In the genomic region with DNA sequence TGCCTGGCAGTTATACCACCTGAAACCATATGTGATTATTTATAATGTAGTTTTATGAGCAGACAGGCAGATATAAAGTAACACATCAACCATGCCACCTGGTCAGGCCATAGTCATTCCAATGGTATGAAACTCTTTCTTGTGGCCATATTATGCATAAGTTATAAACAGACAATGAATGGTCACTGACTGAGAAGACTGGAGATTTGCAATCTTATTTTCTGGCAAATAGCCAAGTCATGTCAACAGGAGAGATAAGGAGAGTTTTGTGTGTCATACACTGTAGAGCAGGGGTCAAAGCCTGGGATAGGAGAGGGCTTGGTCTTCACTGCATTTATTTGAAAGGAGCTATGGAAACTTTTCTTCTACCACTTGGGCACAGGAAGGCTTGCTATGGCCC, we compare ENCODE assay signal across 15 cellular contexts. TPM values are rescaled to one million over a fixed set of nuclear protein-coding genes. Genes with fewer than 3 reads are reported as not detected.
DNase-seq lines count a peak whose midpoint lies in the region; FAIRE-seq and TF ChIP-seq lines count a peak whose summit lies in the region.
"Had no signal": no experiment of that assay in that cellular context is flagged by ENCODE, and none has a peak within 500 bp of the region (broad histone marks: within the 10 kb centered on the region; RNA-seq: fewer than 3 reads in every experiment).

No MANE protein-coding gene starts in this region.

- no peak overlapping the region for H3K4ac ChIP-seq in mesenchymal stem cell (ENCODE audit: low read depth in 1 of 2, low read length in 2 of 2)

- H3K27me3 ChIP-seq in SK-N-SH (ENCODE audit: insufficient read depth) (no peaks in the 10 kb centered on the region), mesenchymal stem cell (ENCODE audit: control insufficient read depth in 1 of 2, insufficient read depth in 1 of 2, low read length in 2 of 2) (no peaks in the 10 kb centered on the region)
- H3K27me3 ChIP-seq: breast epithelium had no signal

- no peak overlapping the region for H2BK120ac ChIP-seq in mesenchymal stem cell (ENCODE audit: low read depth, low read length)

- H2AK5ac ChIP-seq in mesenchymal stem cell (ENCODE audit: low read length, severe bottlenecking) = no peak overlapping the region

- TF ChIP-seq CTCF in SK-N-SH (IDR thresholded peaks at IDR 0.05) (no peak), fibroblast of pulmonary artery (IDR thresholded peaks at IDR 0.05; ENCODE audit: low read length, missing control alignments) (no peak)

- H3K36me3 ChIP-seq in SK-N-SH (replicated peaks in 1 of 2; ENCODE audit: control insufficient read depth in 1 of 2, insufficient read depth in 2 of 2, low read length in 1 of 2) (no peaks in the 10 kb centered on the region), mesenchymal stem cell (ENCODE audit: control insufficient read depth in 1 of 2, insufficient read depth in 2 of 2, low read depth in 1 of 2, low read length in 2 of 2) (no peaks in the 10 kb centered on the region)
- H3K36me3 ChIP-seq: breast epithelium had no signal

- no peaks in the 10 kb centered on the region for H3K9me3 ChIP-seq in SK-N-SH
- H3K9me3 ChIP-seq in mesenchymal stem cell (ENCODE audit: control insufficient read depth, low read length) = no peaks in the 10 kb centered on the region
- H3K9me3 ChIP-seq: breast epithelium had no signal

- H3K4me2 ChIP-seq in SK-N-SH (no peak overlapping the region), mesenchymal stem cell (ENCODE audit: low read length, poor library complexity, severe bottlenecking) (no peak overlapping the region)
- H3K4me2 ChIP-seq: GM23338 had no signal

- no peak overlapping the region for H2AFZ ChIP-seq in SK-N-SH (ENCODE audit: low read depth)
- no peak overlapping the region for H2AFZ ChIP-seq in mesenchymal stem cell (ENCODE audit: low read depth, low read length)

- no peaks in the 10 kb centered on the region for H3K9me2 ChIP-seq in SK-N-SH

- no peak overlapping the region for H2BK5ac ChIP-seq in mesenchymal stem cell (ENCODE audit: low read depth, low read length, poor library complexity, severe bottlenecking)

- no peaks in the 10 kb centered on the region for H3K79me2 ChIP-seq in SK-N-SH (ENCODE audit: insufficient read depth)

- H4K8ac ChIP-seq in mesenchymal stem cell (ENCODE audit: low read length) = no peak overlapping the region

- no peaks in the 10 kb centered on the region for H4K20me1 ChIP-seq in SK-N-SH (ENCODE audit: insufficient read depth)

- no peak overlapping the region for H2BK15ac ChIP-seq in mesenchymal stem cell (ENCODE audit: low read depth, poor library complexity, severe bottlenecking)

- no peak overlapping the region for H3K18ac ChIP-seq in mesenchymal stem cell (ENCODE audit: low read depth in 1 of 2, low read length in 2 of 2)

- H3K14ac ChIP-seq in mesenchymal stem cell (ENCODE audit: low read length in 2 of 2) = no peak overlapping the region

- H3K4me1 ChIP-seq in SK-N-SH (ENCODE audit: control insufficient read depth in 1 of 2, insufficient read depth in 2 of 2, low read depth in 1 of 2, low read length in 1 of 2) = no peaks in the 10 kb centered on the region
- no peaks in the 10 kb centered on the region for H3K4me1 ChIP-seq in mesenchymal stem cell (ENCODE audit: control insufficient read depth, insufficient read depth, low read depth, low read length)
- H3K4me1 ChIP-seq: breast epithelium had no signal

- no peak overlapping the region for H2BK12ac ChIP-seq in mesenchymal stem cell (ENCODE audit: low read length in 2 of 2)

- H3K9ac ChIP-seq in SK-N-SH (no peak overlapping the region), mesenchymal stem cell (ENCODE audit: low read length) (no peak overlapping the region)

- H3F3A ChIP-seq in SK-N-SH (replicated peaks; ENCODE audit: insufficient read depth) = peaks cover 3% of the 10 kb centered on the region

- no peak overlapping the region for H3K27ac ChIP-seq in SK-N-SH (ENCODE audit: low read depth in 2 of 2, low read length in 1 of 2)
- no peak overlapping the region for H3K27ac ChIP-seq in mesenchymal stem cell (ENCODE audit: low read length, poor library complexity, severe bottlenecking)
- H3K27ac ChIP-seq: breast epithelium, skin epidermis had no signal

- TF ChIP-seq EP300 in SK-N-SH (IDR thresholded peaks at IDR 0.05; ENCODE audit: borderline replicate concordance in 1 of 2, low read depth in 1 of 2, low read length in 1 of 2) = no peak

- no peak overlapping the region for H3K4me3 ChIP-seq in SK-N-SH (ENCODE audit: low read depth in 2 of 2, low read length in 1 of 2)
- H3K4me3 ChIP-seq in fibroblast of pulmonary artery (replicated peaks; ENCODE audit: low read depth, low read length) = no peak overlapping the region
- no peak overlapping the region for H3K4me3 ChIP-seq in mesenchymal stem cell (ENCODE audit: insufficient read depth in 1 of 2, low read depth in 1 of 2, low read length in 2 of 2)
- H3K4me3 ChIP-seq: breast epithelium, GM23338, skin epidermis had no signal

- POLR2A ChIA-PET in SK-N-SH (lab: Yijun Ruan, JAX) = no interaction called here

- CTCF ChIA-PET in SK-N-SH (lab: Yijun Ruan, JAX) = interaction anchor here (1.1 kb wide), 1 partner anchor 239 kb away, joined by 3 read pairs; no protein-coding TSS in a partner anchor

- H3K79me1 ChIP-seq in mesenchymal stem cell (replicated peaks; ENCODE audit: low read length, poor library complexity, severe bottlenecking) = no peaks in the 10 kb centered on the region

- no peak for TF ChIP-seq RAD21 in SK-N-SH (IDR thresholded peaks at IDR 0.05; ENCODE audit: low read length)

- FAIRE-seq in HTR-8/SVneo (lab: Jason Lieb, UNC) = no peak

- DNase-seq in HTR-8/SVneo (ENCODE audit: insufficient read length, low spot score) (peak; percentile 26), SK-N-SH (peak; percentile 28), fibroblast of pulmonary artery (ENCODE audit: low read depth) (peak; percentile 50), mesenchymal stem cell (peak; percentile 46), NCI-H69 (lab: John Stamatoyannopoulos, UW) (no peak), NCI-H1436 (lab: John Stamatoyannopoulos, UW) (no peak), ecto neural progenitor cell (ENCODE audit: low spot score) (no peak)
- DNase-seq: activated naive CD4-positive, alpha-beta T cell treated with Interleukin-2 at 50 U/mL for 16 hours; islet precursor cell; NCI-H1417; NCI-H345; occipital lobe had no signal

- H4K91ac ChIP-seq in mesenchymal stem cell (ENCODE audit: low read length) = no peak overlapping the region

- no peak overlapping the region for H3K23ac ChIP-seq in mesenchymal stem cell (ENCODE audit: low read length in 2 of 2)

TF ChIP-seq in SK-N-SH, 30 proteins besides CTCF, POLR2A, EP300 and RAD21:
- TF ChIP-seq, protein P1, sequence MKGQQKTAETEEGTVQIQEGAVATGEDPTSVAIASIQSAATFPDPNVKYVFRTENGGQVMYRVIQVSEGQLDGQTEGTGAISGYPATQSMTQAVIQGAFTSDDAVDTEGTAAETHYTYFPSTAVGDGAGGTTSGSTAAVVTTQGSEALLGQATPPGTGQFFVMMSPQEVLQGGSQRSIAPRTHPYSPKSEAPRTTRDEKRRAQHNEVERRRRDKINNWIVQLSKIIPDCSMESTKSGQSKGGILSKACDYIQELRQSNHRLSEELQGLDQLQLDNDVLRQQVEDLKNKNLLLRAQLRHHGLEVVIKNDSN (IDR thresholded peaks at IDR 0.05; ENCODE audit: borderline replicate concordance, low read depth) = no peak
- TF ChIP-seq MXI1 (IDR thresholded peaks at IDR 0.05; ENCODE audit: low read depth, low read length) = no peak
- TF ChIP-seq, protein P2, sequence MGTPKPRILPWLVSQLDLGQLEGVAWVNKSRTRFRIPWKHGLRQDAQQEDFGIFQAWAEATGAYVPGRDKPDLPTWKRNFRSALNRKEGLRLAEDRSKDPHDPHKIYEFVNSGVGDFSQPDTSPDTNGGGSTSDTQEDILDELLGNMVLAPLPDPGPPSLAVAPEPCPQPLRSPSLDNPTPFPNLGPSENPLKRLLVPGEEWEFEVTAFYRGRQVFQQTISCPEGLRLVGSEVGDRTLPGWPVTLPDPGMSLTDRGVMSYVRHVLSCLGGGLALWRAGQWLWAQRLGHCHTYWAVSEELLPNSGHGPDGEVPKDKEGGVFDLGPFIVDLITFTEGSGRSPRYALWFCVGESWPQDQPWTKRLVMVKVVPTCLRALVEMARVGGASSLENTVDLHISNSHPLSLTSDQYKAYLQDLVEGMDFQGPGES (IDR thresholded peaks at IDR 0.05; ENCODE audit: low read depth, low read length) = no peak
- no peak for TF ChIP-seq RFX5 (IDR thresholded peaks at IDR 0.05; ENCODE audit: low read length)
- no peak for TF ChIP-seq SMC3 (IDR thresholded peaks at IDR 0.05; ENCODE audit: low read depth, low read length)
- TF ChIP-seq, protein P3, sequence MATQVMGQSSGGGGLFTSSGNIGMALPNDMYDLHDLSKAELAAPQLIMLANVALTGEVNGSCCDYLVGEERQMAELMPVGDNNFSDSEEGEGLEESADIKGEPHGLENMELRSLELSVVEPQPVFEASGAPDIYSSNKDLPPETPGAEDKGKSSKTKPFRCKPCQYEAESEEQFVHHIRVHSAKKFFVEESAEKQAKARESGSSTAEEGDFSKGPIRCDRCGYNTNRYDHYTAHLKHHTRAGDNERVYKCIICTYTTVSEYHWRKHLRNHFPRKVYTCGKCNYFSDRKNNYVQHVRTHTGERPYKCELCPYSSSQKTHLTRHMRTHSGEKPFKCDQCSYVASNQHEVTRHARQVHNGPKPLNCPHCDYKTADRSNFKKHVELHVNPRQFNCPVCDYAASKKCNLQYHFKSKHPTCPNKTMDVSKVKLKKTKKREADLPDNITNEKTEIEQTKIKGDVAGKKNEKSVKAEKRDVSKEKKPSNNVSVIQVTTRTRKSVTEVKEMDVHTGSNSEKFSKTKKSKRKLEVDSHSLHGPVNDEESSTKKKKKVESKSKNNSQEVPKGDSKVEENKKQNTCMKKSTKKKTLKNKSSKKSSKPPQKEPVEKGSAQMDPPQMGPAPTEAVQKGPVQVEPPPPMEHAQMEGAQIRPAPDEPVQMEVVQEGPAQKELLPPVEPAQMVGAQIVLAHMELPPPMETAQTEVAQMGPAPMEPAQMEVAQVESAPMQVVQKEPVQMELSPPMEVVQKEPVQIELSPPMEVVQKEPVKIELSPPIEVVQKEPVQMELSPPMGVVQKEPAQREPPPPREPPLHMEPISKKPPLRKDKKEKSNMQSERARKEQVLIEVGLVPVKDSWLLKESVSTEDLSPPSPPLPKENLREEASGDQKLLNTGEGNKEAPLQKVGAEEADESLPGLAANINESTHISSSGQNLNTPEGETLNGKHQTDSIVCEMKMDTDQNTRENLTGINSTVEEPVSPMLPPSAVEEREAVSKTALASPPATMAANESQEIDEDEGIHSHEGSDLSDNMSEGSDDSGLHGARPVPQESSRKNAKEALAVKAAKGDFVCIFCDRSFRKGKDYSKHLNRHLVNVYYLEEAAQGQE (IDR thresholded peaks at IDR 0.05; ENCODE audit: low read depth, low read length) = no peak
- peak; percentile 65; the same call in 1 of the 2 replicates for TF ChIP-seq NFIC (IDR thresholded peaks at IDR 0.05; ENCODE audit: borderline replicate concordance)
- 0 out of 2 replicates have a peak, but pooled peaks have one; percentile 11 for TF ChIP-seq TCF12 (IDR thresholded peaks at IDR 0.05)

RNA-seq across cellular contexts. Expression of a gene that starts 29.5 kb away (rescaled TPM):
- 2.5 and 3.1 TPM in 2 replicates for polyA plus RNA-seq in SK-N-SH (2012; rRNA removed)
- polyA plus RNA-seq in SK-N-SH (2012; cell fraction: cytosol; rRNA removed) = 1.5 and 2.4 TPM in 2 replicates
- 3.8 and 4.7 TPM in 2 replicates for polyA plus RNA-seq in SK-N-SH (2012; cell fraction: nucleus; rRNA removed)
- polyA plus RNA-seq in mesenchymal stem cell (2013, experiment 1 of 2) = 3.0 TPM
- polyA plus RNA-seq in mesenchymal stem cell (2013, experiment 2 of 2) = 4.4 TPM

Comparison
In these comparisons a context has a peak if more than half of its experiments do, and no peak if none do; other contexts are left out.
1. DNase-seq: peak in HTR-8/SVneo (single experiment), SK-N-SH (single experiment), fibroblast of pulmonary artery (single experiment) and mesenchymal stem cell (single experiment); none in NCI-H69 (single experiment), NCI-H1436 (single experiment) and ecto neural progenitor cell (single experiment).